27 cellular contexts compared by ENCODE assay signal in genomic region chr14:43306053-43306452, GRCh38.
"Had no signal": no experiment of that assay in that cellular context is flagged by ENCODE, and none has a peak within 500 bp of the region (broad histone marks: within the 10 kb centered on the region; RNA-seq: fewer than 3 reads in every experiment).

No MANE protein-coding gene starts in this region.

- ATAC-seq: activated CD8-positive, alpha-beta T cell treated with anti-CD3 and anti-CD28 coated beads for 36 hours; activated naive CD8-positive, alpha-beta T cell treated with anti-CD3 and anti-CD28 coated beads, Interleukin-2, amount 50 U/mL, for 24 hours had no signal

- H3K4me1 ChIP-seq: ascending aorta had no signal

- H3K9me3 ChIP-seq: ascending aorta had no signal

- H3K27ac ChIP-seq: ascending aorta, cardiac muscle cell, VCaP had no signal

- DNase-seq: activated B cell treated with CpG ODN at 0.5 μM for 24 hours; activated CD4-positive, alpha-beta memory T cell treated with anti-CD3 and anti-CD28 coated beads for 36 hours; activated CD4-positive, alpha-beta T cell treated with anti-CD3 and anti-CD28 coated beads for 4 hours; activated CD4-positive, alpha-beta T cell treated with anti-CD3 and anti-CD28 coated beads, Interleukin-2, amount 10 ng/mL, durations not matched to agents 24 days and 14 days; activated CD4-positive, alpha-beta T cell treated with anti-CD3 and anti-CD28 coated beads, Interleukin-2, amount 50 U/mL, for 1 hour; activated CD4-positive, alpha-beta T cell treated with anti-CD3 and anti-CD28 coated beads, Interleukin-2, amount 50 U/mL, for 4 hours; activated CD4-positive, CD25-positive, alpha-beta regulatory T cell treated with anti-CD3 and anti-CD28 coated beads, Interleukin-2, amount 50 U/mL, for 72 hours; activated CD8-positive, alpha-beta memory T cell treated with anti-CD3 and anti-CD28 coated beads, Interleukin-2, amount 50 U/mL, for 4 hours; activated CD8-positive, alpha-beta T cell treated with anti-CD3 and anti-CD28 coated beads for 36 hours; activated effector memory CD4-positive, alpha-beta T cell treated with Interleukin-2 at 50 U/mL for 16 hours; activated gamma-delta T cell; activated naive CD4-positive, alpha-beta T cell treated with anti-CD3 and anti-CD28 coated beads, Interleukin-2, amount 10 ng/mL, durations not matched to agents 7 days and 5 days; activated naive CD4-positive, alpha-beta T cell treated with Interleukin-2 at 50 U/mL for 16 hours; activated naive CD8-positive, alpha-beta T cell treated with anti-CD3 and anti-CD28 coated beads, Interleukin-2, amount 10 ng/mL, durations not matched to agents 7 days and 5 days; activated naive CD8-positive, alpha-beta T cell treated with anti-CD3 and anti-CD28 coated beads, Interleukin-2, amount 50 U/mL, for 24 hours; activated T-cell treated with anti-CD3 and anti-CD28 coated beads, Interleukin-2, amount 50 U/mL, for 24 hours; activated T-cell treated with anti-CD3 and anti-CD28 coated beads, Interleukin-2, amount 50 U/mL, for 48 hours; anterior cingulate cortex; caudate nucleus; cerebellar nuclear complex; T-helper 2 cell; T-helper 9 cell had no signal

- H3K36me3 ChIP-seq: ascending aorta, cardiac muscle cell had no signal

- H3K27me3 ChIP-seq: ascending aorta, cardiac muscle cell had no signal

- H3K4me3 ChIP-seq: ascending aorta, cardiac muscle cell had no signal

- FAIRE-seq: bronchial epithelial cell, TTC549 had no signal
